Comparison of ENCODE assay signal across 21 cellular contexts in genomic region chr7:59986-60675, GRCh38.
A peak's percentile ranks its signal among the peaks of the same experiment; 100 is the strongest.
DNase-seq lines count a peak whose midpoint lies in the region; ATAC-seq, FAIRE-seq and TF ChIP-seq lines count a peak whose summit lies in the region.
"Had no signal": no experiment of that assay in that cellular context is flagged by ENCODE, and none has a peak within 500 bp of the region (broad histone marks: within the 10 kb centered on the region; RNA-seq: fewer than 3 reads in every experiment).

No MANE protein-coding gene starts in this region.

- CTCF ChIA-PET in HepG2 (lab: Yijun Ruan, JAX; ENCODE audit: low intra/inter-chr PET ratio, low total read pairs): no interaction called here

- H3K4me3 ChIP-seq in right lobe of liver (no peak overlapping the region), HepG2 (replicated peaks in 1 of 3; ENCODE audit: insufficient read depth in 1 of 3, low read depth in 2 of 3, low read length in 3 of 3) (no peak overlapping the region), lower lobe of right lung (no peak overlapping the region), spleen (no peak overlapping the region)
- H3K4me3 ChIP-seq: K562, MG63 had no signal

- H3K36me3 ChIP-seq in right lobe of liver: no peaks in the 10 kb centered on the region
- H3K36me3 ChIP-seq in HepG2 (replicated peaks in 1 of 2; ENCODE audit: control insufficient read depth in 1 of 2, insufficient read depth in 2 of 2, low read length in 2 of 2): no peaks in the 10 kb centered on the region
- no peaks in the 10 kb centered on the region for H3K36me3 ChIP-seq in lower lobe of right lung
- H3K36me3 ChIP-seq in spleen: no peaks in the 10 kb centered on the region
- H3K36me3 ChIP-seq: BE2C, MG63 had no signal

- FAIRE-seq in HepG2 (lab: Jason Lieb, UNC): no peak
- FAIRE-seq: K562 had no signal

- WGBS in right lobe of liver (ENCODE audit: insufficient coverage, low coverage, low lambda C conversion rate, missing lambda C conversion rate): 63% methylated on average over 4 of the region's 16 CpGs
- WGBS in HepG2 (ENCODE audit: low lambda C conversion rate): 33% methylated on average over 9 of the region's 16 CpGs
- WGBS in spleen, 5 donors: 79 to 88% (median 88%) methylated on average over 15 to 16 of the region's 16 CpGs

- no peak for TF ChIP-seq EP300 in HepG2 (IDR thresholded peaks at IDR 0.05; ENCODE audit: low read depth in 2 of 2, low read length in 2 of 2)
- no peak for TF ChIP-seq EP300 in HepG2 (CRISPR knock-in tag; IDR thresholded peaks at IDR 0.05; ENCODE audit: borderline replicate concordance)

- BruUV-seq in HepG2 (replicated peaks; lab: Mats Ljungman, UMichigan): no TSS peak

- H3K4me1 ChIP-seq in right lobe of liver (no peaks in the 10 kb centered on the region), HepG2 (ENCODE audit: insufficient read depth, low read length) (no peaks in the 10 kb centered on the region), lower lobe of right lung (peaks cover 6% of the 10 kb centered on the region), spleen (peaks cover 0 to 28% (median 12%) of the 10 kb centered on the region in 6 donors)
- H3K4me1 ChIP-seq: BE2C had no signal

- H3K9me3 ChIP-seq in right lobe of liver (no peaks in the 10 kb centered on the region), HepG2 (ENCODE audit: low read length) (no peaks in the 10 kb centered on the region), lower lobe of right lung (no peaks in the 10 kb centered on the region), spleen (no peaks in the 10 kb centered on the region)
- H3K9me3 ChIP-seq: BE2C, MG63 had no signal

- TF ChIP-seq POLR2A in right lobe of liver (IDR thresholded peaks at IDR 0.05): no peak
- no peak for TF ChIP-seq POLR2A in HepG2 (IDR thresholded peaks at IDR 0.05; ENCODE audit: insufficient read depth in 1 of 2, low read depth in 2 of 2, low read length in 2 of 2)
- no peak for TF ChIP-seq POLR2A in spleen (IDR thresholded peaks at IDR 0.05)

- no peak overlapping the region for H3K9ac ChIP-seq in HepG2 (ENCODE audit: insufficient read depth, low read depth, low read length)

- H3K4me2 ChIP-seq in HepG2 (ENCODE audit: low read depth, low read length): no peak overlapping the region

- DNase-seq in right lobe of liver: peak in 2 of 3 donors; percentile 36 to 41
- no peak for DNase-seq in HepG2 (ENCODE audit: low spot score)
- peak; percentile 55 for DNase-seq in lower lobe of right lung
- DNase-seq in spleen: peak; percentile 41
- no peak for DNase-seq in T-helper 2 cell
- DNase-seq: BE2C; CD4-positive, CD25-positive, alpha-beta regulatory T cell; EL; GF-D8; MG63; NCI-H1417; NCI-H1694 treated with DMSO at 0.1 percent for 48 hours; NCI-H2081 treated with DMSO at 0.1 percent for 48 hours; NCI-H2171 treated with DMSO at 0.1 percent for 48 hours; NCI-H524 treated with DMSO at 0.1 percent for 48 hours; NCI-H82; OCI-M1; SIG-M5 had no signal

- in situ Hi-C loops in HepG2 (cut with HindIII; ENCODE audit: extremely low pct_ligation_motif_present, low pct_unique_long_range_greater_than_20kb): no loop called here

- H3K27ac ChIP-seq in right lobe of liver (no peak overlapping the region), HepG2 (ENCODE audit: extremely low read length, insufficient read depth, low read length) (no peak overlapping the region), lower lobe of right lung (no peak overlapping the region), spleen (no peak overlapping the region)

- TF ChIP-seq CTCF in right lobe of liver (IDR thresholded peaks at IDR 0.05): no peak
- no peak for TF ChIP-seq CTCF in HepG2 (CRISPR knock-in tag; IDR thresholded peaks at IDR 0.05)
- no peak for TF ChIP-seq CTCF in lower lobe of right lung (IDR thresholded peaks at IDR 0.05)
- TF ChIP-seq CTCF in spleen (IDR thresholded peaks at IDR 0.05 in 8 of 11, conservative IDR thresholded peaks at IDR 0.05 in 3 of 11): no peak

- H3K27me3 ChIP-seq in right lobe of liver (no peaks in the 10 kb centered on the region), HepG2 (ENCODE audit: control insufficient read depth in 1 of 2, insufficient read depth in 2 of 2, low read length in 2 of 2) (peaks cover 8 to 43% of the 10 kb centered on the region in 2 experiments; a peak in 3 of 5 replicates), lower lobe of right lung (ENCODE audit: low read depth) (no peaks in the 10 kb centered on the region), spleen (replicated peaks in 1 of 7) (no peaks in the 10 kb centered on the region)
- H3K27me3 ChIP-seq: BE2C, MG63 had no signal

- H4K20me1 ChIP-seq in HepG2 (ENCODE audit: insufficient read depth, low read length): no peaks in the 10 kb centered on the region

- H3K79me2 ChIP-seq in HepG2 (ENCODE audit: insufficient read depth, low read length): no peaks in the 10 kb centered on the region

- H2AFZ ChIP-seq in HepG2 (ENCODE audit: low read length): no peak overlapping the region

- ATAC-seq in right lobe of liver (no peak), HepG2 (no peak), lower lobe of right lung (no peak), HG02870 (IDR thresholded peaks at IDR 0.05; ENCODE audit: unreplicated experiment) (no peak), HG03045 (IDR thresholded peaks at IDR 0.05; ENCODE audit: unreplicated experiment) (no peak)
- ATAC-seq: K562 had no signal

- intact Hi-C loops in right lobe of liver (cut with DNase I) (no loop called here), HepG2 (cut with micrococcal nuclease; ENCODE audit: unreplicated experiment) (no loop called here), lower lobe of right lung (cut with DNase I) (no loop called here), spleen (cut with DNase I; ENCODE audit: low total_unique reads) (no loop called here)

- no peak for TF ChIP-seq RAD21 in HepG2 (CRISPR knock-in tag; IDR thresholded peaks at IDR 0.05)

- POLR2A ChIA-PET in HepG2 (lab: Yijun Ruan, JAX): no interaction called here

TF ChIP-seq in HepG2, 621 proteins besides CTCF, POLR2A, EP300 and RAD21 (continues in another document):
- TF ChIP-seq KMT2A (CRISPR knock-in tag; IDR thresholded peaks at IDR 0.05) (no peak), ZNF33B (CRISPR knock-in tag; IDR thresholded peaks at IDR 0.05) (no peak), ZSCAN12 (CRISPR knock-in tag; IDR thresholded peaks at IDR 0.05) (no peak), ZBTB39 (CRISPR knock-in tag; IDR thresholded peaks at IDR 0.05) (no peak), CBX2 (IDR thresholded peaks at IDR 0.05; ENCODE audit: low read depth, low read length) (no peak), CBX2 (CRISPR knock-in tag; IDR thresholded peaks at IDR 0.05; ENCODE audit: low read depth) (no peak), IKZF1 (IDR thresholded peaks at IDR 0.05) (no peak), ZHX2 (IDR thresholded peaks at IDR 0.05; ENCODE audit: low read depth) (no peak), ZHX2 (CRISPR knock-in tag; IDR thresholded peaks at IDR 0.05; ENCODE audit: borderline replicate concordance) (no peak), SMAD9 (CRISPR knock-in tag; IDR thresholded peaks at IDR 0.05) (no peak)

Comparison
In these comparisons a context has a peak if more than half of its experiments do, and no peak if none do; other contexts are left out.
1. DNase-seq: peak in right lobe of liver (2 of 3), lower lobe of right lung (single experiment) and spleen (single experiment); none in HepG2 (single experiment) and T-helper 2 cell (0 of 5).